8 cellular contexts compared by ENCODE assay signal in the genomic region with DNA sequence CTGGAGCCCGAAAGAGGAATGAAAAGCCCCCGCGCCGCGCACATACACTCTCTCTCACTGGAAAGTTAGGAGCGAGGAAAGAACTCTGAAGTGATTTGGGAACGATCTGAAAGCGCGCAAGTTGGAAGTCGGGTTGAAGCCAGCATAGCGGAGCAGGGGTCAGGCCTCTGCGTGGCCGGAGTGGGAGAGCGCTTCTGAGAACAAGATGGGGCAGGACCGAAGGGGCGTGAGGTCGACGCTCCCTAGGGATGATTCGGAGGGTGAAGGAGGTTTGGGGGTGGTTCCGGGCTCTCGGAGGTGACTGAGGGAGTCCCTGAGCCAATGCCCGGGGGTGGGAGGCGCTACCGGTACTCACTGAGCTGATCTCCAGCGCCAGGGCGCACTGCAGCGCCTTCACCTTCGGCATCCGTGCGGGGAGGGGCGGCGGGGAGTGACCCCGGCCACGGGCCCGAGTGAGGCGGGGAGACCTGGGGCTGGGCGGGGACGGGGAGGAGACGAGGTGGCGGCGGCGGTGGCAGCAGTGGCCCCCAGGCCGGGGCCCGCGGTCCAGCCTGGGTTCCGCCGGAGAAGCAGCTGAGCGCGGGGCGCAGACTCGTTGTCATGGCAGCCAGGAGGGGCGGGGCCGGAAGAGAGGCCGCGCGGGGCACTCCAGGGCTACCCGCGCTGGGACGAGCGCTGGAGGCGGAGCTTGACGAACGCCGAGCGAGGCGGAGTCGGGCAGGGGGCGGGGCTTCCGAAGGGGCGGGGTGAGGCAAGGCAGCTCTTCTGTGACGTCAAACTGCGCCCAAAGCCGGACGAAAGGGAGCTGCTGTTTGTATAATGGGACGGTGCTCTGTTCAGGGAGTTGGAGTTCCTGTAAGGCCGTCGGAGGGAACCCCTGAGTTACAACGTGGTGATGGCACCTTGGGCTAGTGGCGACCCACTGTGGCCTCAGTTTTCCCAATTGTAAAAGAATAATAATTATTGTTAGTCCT. TPM values are rescaled to one million over a fixed set of nuclear protein-coding genes. Genes with fewer than 3 reads are reported as not detected.
DNase-seq lines count a peak whose midpoint lies in the region; ATAC-seq, FAIRE-seq and TF ChIP-seq lines count a peak whose summit lies in the region.

A gene (minus strand): TSS at position 602 of the 974 bp plus-strand sequence. CDS start 196 bp downstream, at position 406.

- H3K4me3 Mint-ChIP-seq in chondrocyte (ENCODE audit: unreplicated experiment), result peak within 1 kb of the TSS; percentile 88

- ATAC-seq in GM18867 (IDR thresholded peaks at IDR 0.05; ENCODE audit: unreplicated experiment) (peak; percentile 100), HG03097 (IDR thresholded peaks at IDR 0.05; ENCODE audit: low FRiP score, unreplicated experiment) (peak; percentile 100)

- peak; percentile 14 for FAIRE-seq in A204.1 (lab: Jason Lieb, UNC)

- H3K36me3 Mint-ChIP-seq in chondrocyte (ENCODE audit: low read depth), result peaks cover 2% of the 10 kb centered on the region

- peaks cover 5% of the 10 kb centered on the region for H3K9me3 Mint-ChIP-seq in chondrocyte (ENCODE audit: low read depth)

- DNase-seq in NCI-H2171 (lab: John Stamatoyannopoulos, UW), result peak; percentile 94
- peak; percentile 91 to 95 for DNase-seq in activated CD4-positive, alpha-beta T cell treated with anti-CD3 and anti-CD28 coated beads for 4 hours
- DNase-seq in chondrocyte (ENCODE audit: low spot score), result peak; percentile 94
- DNase-seq in kidney epithelial cell (ENCODE audit: low read depth), result peak; percentile 64
- DNase-seq in stimulated activated CD4-positive, alpha-beta T cell treated with anti-CD3 and anti-CD28 coated beads, Interleukin-12 subunit alpha, Interleukin-12 subunit beta, amount 100 ng/mL, for 4 hours, result peak; percentile 99

- H3K36me3 ChIP-seq in kidney epithelial cell (ENCODE audit: control insufficient read depth, insufficient read depth, low read length), result no peaks in the 10 kb centered on the region

- H3K4me1 Mint-ChIP-seq in chondrocyte (ENCODE audit: low read depth), result peaks cover 34% of the 10 kb centered on the region

- H3K27me3 ChIP-seq in kidney epithelial cell (ENCODE audit: control insufficient read depth, insufficient read depth, low read length), result no peaks in the 10 kb centered on the region

- peak within 1 kb of the TSS; percentile 87 for H3K4me3 ChIP-seq in kidney epithelial cell (ENCODE audit: low read depth, low read length)

- TF ChIP-seq CTCF in chondrocyte (IDR thresholded peaks at IDR 0.05) (peak; percentile 13), kidney epithelial cell (IDR thresholded peaks at IDR 0.05; ENCODE audit: insufficient read depth, low read length, poor library complexity, severe bottlenecking) (peak; percentile 5)

- H3K27me3 Mint-ChIP-seq in chondrocyte (ENCODE audit: low read depth), result no peaks in the 10 kb centered on the region

- peak within 1 kb of the TSS; percentile 89 for H3K27ac Mint-ChIP-seq in chondrocyte (ENCODE audit: unreplicated experiment)

RNA-seq across cellular contexts. Expression of the gene that starts here (rescaled TPM):
- total RNA-seq in chondrocyte, result 3.1 to 7.3 TPM (median 3.8 TPM) in 3 replicates
- 4.6 and 5.0 TPM in 2 replicates for total RNA-seq in kidney epithelial cell

Comparison
In these comparisons a context has a peak if more than half of its experiments do, and no peak if none do; other contexts are left out.
1. Peak in every context shown above with its lines: DNase-seq, ATAC-seq and H3K4me3 ChIP-seq.